19 cellular contexts compared by ENCODE assay signal in the genomic region with DNA sequence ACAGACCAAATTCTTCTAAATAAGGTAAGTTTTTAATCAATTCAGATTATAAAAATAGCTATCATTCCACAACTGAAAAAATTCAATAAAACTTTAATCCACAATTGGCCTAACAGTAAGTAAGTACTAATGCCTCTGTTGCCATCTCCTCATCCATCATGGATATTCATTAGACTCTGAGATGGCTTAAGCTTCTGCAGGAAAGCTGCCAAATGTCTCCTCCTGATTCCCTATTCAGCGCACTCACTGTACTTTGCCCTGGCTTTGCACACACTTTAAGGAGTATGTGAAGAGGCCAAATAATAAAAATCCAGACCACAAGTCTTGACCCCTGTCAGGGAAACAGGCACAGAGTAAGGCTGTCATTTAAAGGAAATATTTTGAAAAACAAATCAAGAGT. TPM values are rescaled to one million over a fixed set of nuclear protein-coding genes. Genes with fewer than 3 reads are reported as not detected.
DNase-seq lines count a peak whose midpoint lies in the region; ATAC-seq and TF ChIP-seq lines count a peak whose summit lies in the region.
"Had no signal": no experiment of that assay in that cellular context is flagged by ENCODE, and none has a peak within 500 bp of the region (broad histone marks: within the 10 kb centered on the region; RNA-seq: fewer than 3 reads in every experiment).

No MANE protein-coding gene starts in this region.

- no peak overlapping the region for H2AFZ ChIP-seq in GM23248

- no peak for ATAC-seq in CD8-positive, alpha-beta T cell
- no peak for ATAC-seq in GM21360 (IDR thresholded peaks at IDR 0.05; ENCODE audit: unreplicated experiment)
- ATAC-seq: HCT116, K562 had no signal

- no TSS peak for BruUV-seq in MCF 10A (replicated peaks; lab: Mats Ljungman, UMichigan)

- H3K27me3 Mint-ChIP-seq in CD8-positive, alpha-beta T cell (ENCODE audit: low read depth): no peaks in the 10 kb centered on the region
- no peaks in the 10 kb centered on the region for H3K27me3 Mint-ChIP-seq in MCF 10A (ENCODE audit: insufficient read depth, unreplicated experiment)

- H3K27ac ChIP-seq in CD8-positive, alpha-beta T cell (ENCODE audit: low read depth, low read length): no peak overlapping the region
- H3K27ac ChIP-seq in WERI-Rb-1: no peak overlapping the region
- H3K27ac ChIP-seq in GM23248: no peak overlapping the region
- H3K27ac ChIP-seq: BLaER1, SJSA1 had no signal

- 95 to 100% methylated on average over 1 of the region's 1 CpG for WGBS in GM23248 (ENCODE audit: low coverage in 1 of 2, low lambda C conversion rate in 2 of 2, missing lambda C conversion rate in 2 of 2), 2 experiments

- no peak for TF ChIP-seq CTCF in CD8-positive, alpha-beta T cell (IDR thresholded peaks at IDR 0.05)
- TF ChIP-seq CTCF in WERI-Rb-1 (IDR thresholded peaks at IDR 0.05; ENCODE audit: low read depth, low read length): no peak
- TF ChIP-seq CTCF in retinal pigment epithelial cell (conservative IDR thresholded peaks at IDR 0.05; ENCODE audit: low read depth, low read length): no peak
- TF ChIP-seq CTCF in MCF 10A (IDR thresholded peaks at IDR 0.05; ENCODE audit: unreplicated experiment): no peak

- H3K4me3 ChIP-seq in CD8-positive, alpha-beta T cell (ENCODE audit: low read depth, low read length): no peak overlapping the region
- H3K4me3 ChIP-seq in WERI-Rb-1 (ENCODE audit: low read depth, low read length) (no peak overlapping the region), retinal pigment epithelial cell (ENCODE audit: low read length) (no peak overlapping the region), GM23248 (no peak overlapping the region)
- H3K4me3 ChIP-seq: BLaER1, K562, SJSA1 had no signal

- CTCF ChIA-PET in CD8-positive, alpha-beta T cell (lab: Charles Lee): interaction anchor here (0.7 kb wide), 1 partner anchor 102 kb away, joined by 3 read pairs; the partner anchor contains the start of gene DOP1A
- CTCF ChIA-PET in MCF 10A (lab: Yijun Ruan, JAX): interaction anchor here (0.6 to 2.7 kb wide), 5 partner anchors 13 to 115 kb away, joined by 3 to 21 read pairs (median 4); partner anchors contain the start of genes DOP1A and UBE3D

- intact Hi-C loops in CD8-positive, alpha-beta T cell (cut with DNase I, micrococcal nuclease): no loop called here
- intact Hi-C loops in MCF 10A (cut with micrococcal nuclease): no loop called here

- H3F3A ChIP-seq in GM23248 (ENCODE audit: insufficient read depth): peaks cover 72% of the 10 kb centered on the region

- peaks cover 88% of the 10 kb centered on the region for H3K36me3 Mint-ChIP-seq in CD8-positive, alpha-beta T cell
- peaks cover 88% of the 10 kb centered on the region for H3K36me3 Mint-ChIP-seq in MCF 10A (ENCODE audit: insufficient read depth, unreplicated experiment)

- H3K4me3 Mint-ChIP-seq in CD8-positive, alpha-beta T cell: no peak overlapping the region
- no peak overlapping the region for H3K4me3 Mint-ChIP-seq in MCF 10A (ENCODE audit: unreplicated experiment)

- no peaks in the 10 kb centered on the region for H3K79me2 ChIP-seq in GM23248 (ENCODE audit: insufficient read depth)

- no peaks in the 10 kb centered on the region for H3K9me2 ChIP-seq in GM23248 (ENCODE audit: insufficient read depth)

- H3K9me3 Mint-ChIP-seq in CD8-positive, alpha-beta T cell: no peaks in the 10 kb centered on the region
- H3K9me3 Mint-ChIP-seq in MCF 10A (ENCODE audit: unreplicated experiment): no peaks in the 10 kb centered on the region

- no peaks in the 10 kb centered on the region for H3K27me3 ChIP-seq in CD8-positive, alpha-beta T cell (ENCODE audit: insufficient read depth, low read length)
- no peaks in the 10 kb centered on the region for H3K27me3 ChIP-seq in WERI-Rb-1 (ENCODE audit: insufficient read depth, low read depth, severe bottlenecking)
- H3K27me3 ChIP-seq in GM23248 (replicated peaks; ENCODE audit: insufficient read depth): no peaks in the 10 kb centered on the region
- H3K27me3 ChIP-seq: BLaER1, SJSA1 had no signal

- no peaks in the 10 kb centered on the region for H3K4me1 ChIP-seq in CD8-positive, alpha-beta T cell (ENCODE audit: insufficient read depth, low read length)
- H3K4me1 ChIP-seq in GM23248 (ENCODE audit: insufficient read depth): no peaks in the 10 kb centered on the region
- H3K4me1 ChIP-seq: BLaER1, SJSA1 had no signal

- no peaks in the 10 kb centered on the region for H3K9me3 ChIP-seq in CD8-positive, alpha-beta T cell (ENCODE audit: low read length)
- H3K9me3 ChIP-seq in WERI-Rb-1 (ENCODE audit: severe bottlenecking): no peaks in the 10 kb centered on the region
- no peaks in the 10 kb centered on the region for H3K9me3 ChIP-seq in GM23248 (ENCODE audit: low read depth)
- H3K9me3 ChIP-seq: BLaER1, SJSA1 had no signal

- no peak overlapping the region for H3K4me2 ChIP-seq in GM23248 (ENCODE audit: unreplicated experiment)
- H3K4me2 ChIP-seq: BLaER1 had no signal

- H3K9ac ChIP-seq in GM23248: no peak overlapping the region
- H3K9ac ChIP-seq: BLaER1 had no signal

- no peaks in the 10 kb centered on the region for H4K20me1 ChIP-seq in GM23248 (ENCODE audit: insufficient read depth)
- H4K20me1 ChIP-seq: BLaER1 had no signal

- peaks cover 50% of the 10 kb centered on the region for H3K36me3 ChIP-seq in CD8-positive, alpha-beta T cell (ENCODE audit: insufficient read depth, low read length)
- H3K36me3 ChIP-seq in WERI-Rb-1 (peaks cover 65% of the 10 kb centered on the region), GM23248 (ENCODE audit: low read depth) (peaks cover 95% of the 10 kb centered on the region)

- POLR2A ChIA-PET in CD8-positive, alpha-beta T cell (lab: Charles Lee): no interaction called here
- POLR2A ChIA-PET in MCF 10A (lab: Yijun Ruan, JAX): no interaction called here

- H3K4me1 Mint-ChIP-seq in CD8-positive, alpha-beta T cell (ENCODE audit: low read depth): no peaks in the 10 kb centered on the region
- no peaks in the 10 kb centered on the region for H3K4me1 Mint-ChIP-seq in MCF 10A (ENCODE audit: insufficient read depth, unreplicated experiment)

- DNase-seq in CD8-positive, alpha-beta T cell: no peak
- DNase-seq in WERI-Rb-1 (peak; percentile 34), globus pallidus (ENCODE audit: low spot score) (peak; percentile 24), retinal pigment epithelial cell (ENCODE audit: low read depth) (peak; percentile 75), ACHN (no peak), MCF 10A (ENCODE audit: unreplicated experiment) (no peak), GM23248 (no peak)
- DNase-seq: DMS153; NCI-H146; NCI-H226; NCI-H526; NK-92 treated with Interleukin-12 subunit alpha and Interleukin-12 subunit beta, amount 100 ng/mL, for 24 hours; OCI-M1; RPMI8226 had no signal

- peak overlapping the region; percentile 11 for H3K27ac Mint-ChIP-seq in CD8-positive, alpha-beta T cell
- no peak overlapping the region for H3K27ac Mint-ChIP-seq in MCF 10A (ENCODE audit: low read depth, unreplicated experiment)

- in situ Hi-C loops in ACHN (cut with HindIII; ENCODE audit: low pct_ligation_motif_present, low pct_unique_long_range_greater_than_20kb, low sequenced_read_pairs) (no loop called here), GM23248 (cut with MboI) (no loop called here)

RNA-seq across cellular contexts. Expression of gene PGM3, which starts 23.6 kb away (rescaled TPM):
- 10 to 100 TPM; 25.8 to 26.4 TPM for total RNA-seq in CD8-positive, alpha-beta T cell
- 117 and 150 TPM in 2 replicates for total RNA-seq in MCF 10A (2022)
- 74.4 and 89.0 TPM in 2 replicates for total RNA-seq in GM23248 (2014; rRNA removed; shearing (Covaris generic))
- 131 and 132 TPM in 2 replicates for polyA plus RNA-seq in GM23248 (2016; fragmentation: Nextera tagmentation; extraction: Ambion mirVana)

RNA-seq across cellular contexts. Expression of gene RWDD2A, which starts 23.6 kb away (rescaled TPM):
- 1 to 10 TPM; 2.1 to 2.2 TPM for total RNA-seq in CD8-positive, alpha-beta T cell
- 6.5 and 7.5 TPM in 2 replicates for total RNA-seq in MCF 10A (2022)
- 4.4 and 6.1 TPM in 2 replicates for total RNA-seq in GM23248 (2014; rRNA removed; shearing (Covaris generic))
- 5.2 and 5.5 TPM in 2 replicates for polyA plus RNA-seq in GM23248 (2016; fragmentation: Nextera tagmentation; extraction: Ambion mirVana)

Comparison
In these comparisons a context has a peak if more than half of its experiments do, and no peak if none do; other contexts are left out.
1. DNase-seq: peak in WERI-Rb-1 (single experiment), globus pallidus (single experiment) and retinal pigment epithelial cell (single experiment); none in CD8-positive, alpha-beta T cell (0 of 7), ACHN (single experiment), MCF 10A (single experiment) and GM23248 (single experiment).